Comparison of ENCODE assay signal across 1 cellular context in genomic region chr1:102941364-102941947, GRCh38.
TF ChIP-seq lines count a peak whose summit lies in the region.

No MANE protein-coding gene starts in this region.

TF ChIP-seq in GM23338, 12 proteins besides CTCF, POLR2A, EP300 and RAD21 (continued from another document):
- TF ChIP-seq ZNF462 (CRISPR knock-in tag; IDR thresholded peaks at IDR 0.05) (no peak), STAT1 (IDR thresholded peaks at IDR 0.05; ENCODE audit: unreplicated experiment) (no peak), CREB1 (CRISPR knock-in tag; IDR thresholded peaks at IDR 0.05; ENCODE audit: low read depth) (no peak), ZNF331 (CRISPR knock-in tag; IDR thresholded peaks at IDR 0.05; ENCODE audit: low read depth) (no peak), JUNB (IDR thresholded peaks at IDR 0.05; ENCODE audit: unreplicated experiment) (no peak), REST (IDR thresholded peaks at IDR 0.05; ENCODE audit: unreplicated experiment) (no peak), POLR2AphosphoS5 (IDR thresholded peaks at IDR 0.05; ENCODE audit: low read depth) (no peak), ZNF114 (CRISPR knock-in tag; IDR thresholded peaks at IDR 0.05) (no peak)
